ENCODE assay signal across 9 cellular contexts in genomic region chr1:109718495-109718894, GRCh38. TPM values are rescaled to one million over a fixed set of nuclear protein-coding genes. Genes with fewer than 3 reads are reported as not detected.
A peak's percentile ranks its signal among the peaks of the same experiment; 100 is the strongest.
DNase-seq lines count a peak whose midpoint lies in the region; FAIRE-seq and TF ChIP-seq lines count a peak whose summit lies in the region.
"Had no signal": no experiment of that assay in that cellular context is flagged by ENCODE, and none has a peak within 500 bp of the region (broad histone marks: within the 10 kb centered on the region; RNA-seq: fewer than 3 reads in every experiment).

No MANE protein-coding gene starts in this region.

- DNase-seq in HT1080 (ENCODE audit: low read depth) (peak; percentile 56), astrocyte (ENCODE audit: low read depth) (peak; percentile 15), neural progenitor cell (ENCODE audit: low spot score) (peak; percentile 1), GM19240 (ENCODE audit: insufficient read length, low spot score) (no peak), medulla oblongata (ENCODE audit: extremely low spot score) (no peak), prostate gland (ENCODE audit: low spot score) (no peak)
- DNase-seq: Peyer's patch; stimulated activated CD4-positive, alpha-beta T cell treated with anti-CD3 and anti-CD28 coated beads, Interleukin-2, amount 100 ng/mL, for 48 hours had no signal

- H3K36me3 ChIP-seq in astrocyte (ENCODE audit: insufficient read depth, low read length): no peaks in the 10 kb centered on the region
- no peaks in the 10 kb centered on the region for H3K36me3 ChIP-seq in neural progenitor cell
- H3K36me3 ChIP-seq in prostate gland: no peaks in the 10 kb centered on the region
- H3K36me3 ChIP-seq: Peyer's patch had no signal

- H3K4me3 ChIP-seq in astrocyte (ENCODE audit: insufficient read depth, low read depth, low read length) (no peak overlapping the region), neural progenitor cell (no peak overlapping the region), prostate gland (no peak overlapping the region)
- H3K4me3 ChIP-seq: Peyer's patch had no signal

- no peaks in the 10 kb centered on the region for H3K79me2 ChIP-seq in astrocyte (ENCODE audit: insufficient read depth, low read length)
- H3K79me2 ChIP-seq in neural progenitor cell (ENCODE audit: low read depth): no peaks in the 10 kb centered on the region

- no peaks in the 10 kb centered on the region for H3K27me3 ChIP-seq in astrocyte (ENCODE audit: insufficient read depth, low read length)
- no peaks in the 10 kb centered on the region for H3K27me3 ChIP-seq in neural progenitor cell
- H3K27me3 ChIP-seq in prostate gland (replicated peaks; ENCODE audit: insufficient read depth): no peaks in the 10 kb centered on the region
- H3K27me3 ChIP-seq: Peyer's patch had no signal

- no peak overlapping the region for H3K4me3 Mint-ChIP-seq in astrocyte (ENCODE audit: unreplicated experiment)
- no peak overlapping the region for H3K4me3 Mint-ChIP-seq in neural progenitor cell
- H3K4me3 Mint-ChIP-seq: memory B cell had no signal

- H3K9me3 ChIP-seq in astrocyte (ENCODE audit: insufficient read depth, low read depth, low read length) (no peaks in the 10 kb centered on the region), neural progenitor cell (ENCODE audit: low read depth) (no peaks in the 10 kb centered on the region), prostate gland (no peaks in the 10 kb centered on the region)
- H3K9me3 ChIP-seq: Peyer's patch had no signal

- H3K27ac Mint-ChIP-seq in astrocyte (ENCODE audit: unreplicated experiment): no peak overlapping the region
- H3K27ac Mint-ChIP-seq in neural progenitor cell: no peak overlapping the region
- H3K27ac Mint-ChIP-seq: memory B cell had no signal

- H2AFZ ChIP-seq in astrocyte (ENCODE audit: low read depth, low read length) (no peak overlapping the region), neural progenitor cell (replicated peaks) (no peak overlapping the region)

- peaks cover 39% of the 10 kb centered on the region for H3K27me3 Mint-ChIP-seq in astrocyte (ENCODE audit: low read depth, unreplicated experiment)
- peaks cover 14% of the 10 kb centered on the region for H3K27me3 Mint-ChIP-seq in neural progenitor cell (ENCODE audit: insufficient read depth, low read depth)

- H3K27ac ChIP-seq in astrocyte (ENCODE audit: low read depth, low read length): no peak overlapping the region
- H3K27ac ChIP-seq in neural progenitor cell: no peak overlapping the region
- no peak overlapping the region for H3K27ac ChIP-seq in prostate gland
- H3K27ac ChIP-seq: Peyer's patch had no signal

- 89% methylated on average over 2 of the region's 2 CpGs for WGBS in prostate gland

- TF ChIP-seq POLR2A in prostate gland (IDR thresholded peaks at IDR 0.05): no peak

- no peaks in the 10 kb centered on the region for H3F3A ChIP-seq in neural progenitor cell (ENCODE audit: low read depth)

- H4K20me1 ChIP-seq in astrocyte (ENCODE audit: insufficient read depth, low read length) (no peaks in the 10 kb centered on the region), neural progenitor cell (ENCODE audit: low read depth) (no peaks in the 10 kb centered on the region)

- H3K9ac ChIP-seq in astrocyte (ENCODE audit: low read length): no peak overlapping the region
- no peak overlapping the region for H3K9ac ChIP-seq in neural progenitor cell

- H3K36me3 Mint-ChIP-seq in astrocyte (ENCODE audit: low read depth, unreplicated experiment) (no peaks in the 10 kb centered on the region), neural progenitor cell (no peaks in the 10 kb centered on the region)

- no peaks in the 10 kb centered on the region for H3K9me3 Mint-ChIP-seq in astrocyte (ENCODE audit: unreplicated experiment)
- no peaks in the 10 kb centered on the region for H3K9me3 Mint-ChIP-seq in neural progenitor cell
- H3K9me3 Mint-ChIP-seq: memory B cell had no signal

- no peak for FAIRE-seq in astrocyte (lab: Jason Lieb, UNC)

- H3K4me2 ChIP-seq in astrocyte (ENCODE audit: low read length): no peak overlapping the region
- H3K4me2 ChIP-seq in neural progenitor cell: no peak overlapping the region

- H3K4me1 ChIP-seq in astrocyte (ENCODE audit: insufficient read depth, low read length): peaks cover 6% of the 10 kb centered on the region
- no peaks in the 10 kb centered on the region for H3K4me1 ChIP-seq in neural progenitor cell
- H3K4me1 ChIP-seq in prostate gland (replicated peaks): no peaks in the 10 kb centered on the region
- H3K4me1 ChIP-seq: Peyer's patch had no signal

- H3K4me1 Mint-ChIP-seq in astrocyte (ENCODE audit: low read depth, unreplicated experiment): peaks cover 4% of the 10 kb centered on the region
- H3K4me1 Mint-ChIP-seq in neural progenitor cell: no peaks in the 10 kb centered on the region
- H3K4me1 Mint-ChIP-seq: memory B cell had no signal

- TF ChIP-seq CTCF in astrocyte (IDR thresholded peaks at IDR 0.05; ENCODE audit: insufficient read depth, low read depth, low read length) (no peak), neural progenitor cell (IDR thresholded peaks at IDR 0.05) (no peak), prostate gland (IDR thresholded peaks at IDR 0.05) (no peak)

- intact Hi-C loops in prostate gland (cut with DNase I): no loop called here

RNA-seq across cellular contexts. Expression of gene GSTM5, which starts 6.4 kb away (rescaled TPM):
- 0.03 TPM in 1 of 2 replicates, not detected in the other for total RNA-seq in HT1080 (2014; rRNA removed; shearing (Covaris generic))
- not detected in 2 replicates for polyA plus RNA-seq in HT1080 (2015; cell fraction: cytosol; rRNA removed)
- 0.04 TPM in 1 of 2 replicates, not detected in the other for polyA plus RNA-seq in HT1080 (2015; cell fraction: nucleus; rRNA removed)
- total RNA-seq in astrocyte (not detected in 2 replicates), neural progenitor cell (ENCODE audit: low replicate concordance) (0.62 TPM in 1 of 2 replicates, not detected in the other), prostate gland (10 to 100 TPM in 1 of 2 donors, 1 to 10 TPM in 1; 4.2 to 12.3 TPM)

RNA-seq across cellular contexts. Expression of gene GSTM3, which starts 22.3 kb away (rescaled TPM):
- 52.4 and 81.8 TPM in 2 replicates for total RNA-seq in HT1080 (2014; rRNA removed; shearing (Covaris generic))
- polyA plus RNA-seq in HT1080 (2015; cell fraction: cytosol; rRNA removed): 75.1 and 83.1 TPM in 2 replicates
- polyA plus RNA-seq in HT1080 (2015; cell fraction: nucleus; rRNA removed): 52.6 and 58.2 TPM in 2 replicates
- total RNA-seq in astrocyte (25.4 and 26.1 TPM in 2 replicates), neural progenitor cell (ENCODE audit: low replicate concordance) (6.4 and 12.9 TPM in 2 replicates), prostate gland (100 to 1,000 TPM; 103 to 383 TPM)

RNA-seq across cellular contexts. Expression of gene GSTM1, which starts 30.9 kb away (rescaled TPM):
- 14.5 and 17.0 TPM in 2 replicates for total RNA-seq in HT1080 (2014; rRNA removed; shearing (Covaris generic))
- polyA plus RNA-seq in HT1080 (2015; cell fraction: cytosol; rRNA removed): 48.8 and 54.5 TPM in 2 replicates
- 35.0 and 38.7 TPM in 2 replicates for polyA plus RNA-seq in HT1080 (2015; cell fraction: nucleus; rRNA removed)
- total RNA-seq in astrocyte (not detected in 2 replicates), neural progenitor cell (ENCODE audit: low replicate concordance) (13.8 and 20.8 TPM in 2 replicates), prostate gland (not detected)

RNA-seq across cellular contexts. Expression of gene EPS8L3, which starts 45.2 kb away (rescaled TPM):
- total RNA-seq in HT1080 (2014; rRNA removed; shearing (Covaris generic)): not detected in 2 replicates
- polyA plus RNA-seq in HT1080 (2015; cell fraction: cytosol; rRNA removed): not detected in 2 replicates
- polyA plus RNA-seq in HT1080 (2015; cell fraction: nucleus; rRNA removed): not detected in 2 replicates
- not detected in 2 replicates for total RNA-seq in astrocyte
- not detected in 2 replicates for total RNA-seq in neural progenitor cell (ENCODE audit: low replicate concordance)
- under 1 TPM in 1 of 2 donors, not detected in 1; 0.34 TPM for total RNA-seq in prostate gland

RNA-seq across cellular contexts. Expression of gene GSTM2, which starts 50.6 kb away (rescaled TPM):
- total RNA-seq in HT1080 (2014; rRNA removed; shearing (Covaris generic)): 2.3 and 3.1 TPM in 2 replicates
- polyA plus RNA-seq in HT1080 (2015; cell fraction: cytosol; rRNA removed): 4.9 and 10.0 TPM in 2 replicates
- 19.0 and 19.5 TPM in 2 replicates for polyA plus RNA-seq in HT1080 (2015; cell fraction: nucleus; rRNA removed)
- total RNA-seq in astrocyte (11.8 and 13.4 TPM in 2 replicates), neural progenitor cell (ENCODE audit: low replicate concordance) (15.6 and 24.2 TPM in 2 replicates), prostate gland (10 to 100 TPM; 47.5 to 79.5 TPM)

Comparison
In these comparisons a context has a peak if more than half of its experiments do, and no peak if none do; other contexts are left out.
1. DNase-seq: peak in HT1080 (single experiment), astrocyte (single experiment) and neural progenitor cell (single experiment); none in GM19240 (single experiment), medulla oblongata (single experiment) and prostate gland (single experiment).
2. RNA of gene GSTM1, which starts 30.9 kb away (total RNA-seq): 14.5 to 17.0 TPM in HT1080 and 13.8 to 20.8 TPM in neural progenitor cell; not detected in prostate gland and not detected in astrocyte; every median in the first group is over 10 times any median in the second.